In genomic region chr2:111091811-111092211, GRCh38 we compare ENCODE assay signal across 24 cellular contexts. TPM values are rescaled to one million over a fixed set of nuclear protein-coding genes. Genes with fewer than 3 reads are reported as not detected.
DNase-seq lines count a peak whose midpoint lies in the region; ATAC-seq and TF ChIP-seq lines count a peak whose summit lies in the region.
"Had no signal": no experiment of that assay in that cellular context is flagged by ENCODE, and none has a peak within 500 bp of the region (broad histone marks: within the 10 kb centered on the region; RNA-seq: fewer than 3 reads in every experiment).

No MANE protein-coding gene starts in this region.

- H3K9me3 Mint-ChIP-seq in activated T-cell treated with anti-CD3 and anti-CD28 coated beads, Interleukin-2, amount 50 U/mL, for 4 hours = no peaks in the 10 kb centered on the region
- H3K9me3 Mint-ChIP-seq: H9, memory B cell had no signal

- H3K36me3 ChIP-seq in smooth muscle cell (ENCODE audit: low read depth) = no peaks in the 10 kb centered on the region
- H3K36me3 ChIP-seq: spleen, tibial nerve had no signal

- WGBS in smooth muscle cell (ENCODE audit: low lambda C conversion rate) = 90% methylated on average over 3 of the region's 3 CpGs

- no peak overlapping the region for H3K27ac ChIP-seq in smooth muscle cell (ENCODE audit: low read depth)
- H3K27ac ChIP-seq: spleen, tibial nerve had no signal

- peak; percentile 96 for ATAC-seq in activated T-cell treated with anti-CD3 and anti-CD28 coated beads, Interleukin-2, amount 50 U/mL, for 4 hours
- peak; percentile 61 for ATAC-seq in GM18870 (IDR thresholded peaks at IDR 0.05; ENCODE audit: unreplicated experiment)
- ATAC-seq in HG03280 (IDR thresholded peaks at IDR 0.05; ENCODE audit: unreplicated experiment) = peak; percentile 47
- no peak for ATAC-seq in GM19035 (IDR thresholded peaks at IDR 0.05; ENCODE audit: unreplicated experiment)
- ATAC-seq: left lobe of liver, right cardiac atrium had no signal

- H4K20me1 ChIP-seq in smooth muscle cell (ENCODE audit: low read depth) = no peaks in the 10 kb centered on the region

- no peak for TF ChIP-seq CTCF in smooth muscle cell (IDR thresholded peaks at IDR 0.05; ENCODE audit: borderline replicate concordance, insufficient read depth, poor library complexity, severe bottlenecking)

- peaks cover 30% of the 10 kb centered on the region for H3K27me3 Mint-ChIP-seq in activated T-cell treated with anti-CD3 and anti-CD28 coated beads, Interleukin-2, amount 50 U/mL, for 4 hours (ENCODE audit: low read depth)

- no peaks in the 10 kb centered on the region for H3K4me1 ChIP-seq in smooth muscle cell (ENCODE audit: low read depth)
- H3K4me1 ChIP-seq: spleen, tibial nerve had no signal

- DNase-seq in activated T-cell treated with anti-CD3 and anti-CD28 coated beads, Interleukin-2, amount 50 U/mL, for 4 hours = no peak
- no peak for DNase-seq in activated T-cell treated with anti-CD3 and anti-CD28 coated beads, Interleukin-2, amount 50 U/mL, for 1 hour
- peak; percentile 57 for DNase-seq in foreskin melanocyte
- no peak for DNase-seq in smooth muscle cell (lab: John Stamatoyannopoulos, UW; ENCODE audit: unreplicated experiment)
- DNase-seq: ACHN; activated effector memory CD4-positive, alpha-beta T cell treated with anti-CD3 and anti-CD28 coated beads, Interleukin-2, amount 50 U/mL, for 16 hours; amniotic stem cell; effector CD4-positive, alpha-beta T cell; H9; Karpas-422; NCI-H1436; NCI-H2081 treated with DMSO at 0.1 percent for 48 hours; NCI-H446; NCI-H774; posterior cingulate gyrus; right cardiac atrium; RPMI8226; spleen had no signal

- peaks cover 12% of the 10 kb centered on the region for H3K4me1 Mint-ChIP-seq in activated T-cell treated with anti-CD3 and anti-CD28 coated beads, Interleukin-2, amount 50 U/mL, for 4 hours (ENCODE audit: low read depth)
- H3K4me1 Mint-ChIP-seq: H9, memory B cell had no signal

- peaks cover 21% of the 10 kb centered on the region for H3K27me3 ChIP-seq in smooth muscle cell (ENCODE audit: low read depth)
- H3K27me3 ChIP-seq: spleen, tibial nerve had no signal

- no peak overlapping the region for H3K4me3 Mint-ChIP-seq in activated T-cell treated with anti-CD3 and anti-CD28 coated beads, Interleukin-2, amount 50 U/mL, for 4 hours
- H3K4me3 Mint-ChIP-seq: H9, memory B cell had no signal

- no peaks in the 10 kb centered on the region for H3F3A ChIP-seq in smooth muscle cell (ENCODE audit: low read depth)

- H3K36me3 Mint-ChIP-seq in activated T-cell treated with anti-CD3 and anti-CD28 coated beads, Interleukin-2, amount 50 U/mL, for 4 hours (ENCODE audit: insufficient read depth) = no peaks in the 10 kb centered on the region
- H3K36me3 Mint-ChIP-seq: memory B cell had no signal

- H3K9me3 ChIP-seq in smooth muscle cell (replicated peaks; ENCODE audit: low read depth) = no peaks in the 10 kb centered on the region
- H3K9me3 ChIP-seq: spleen, tibial nerve had no signal

- no peak overlapping the region for H2AFZ ChIP-seq in smooth muscle cell (ENCODE audit: low read depth)

- H3K79me2 ChIP-seq in smooth muscle cell (ENCODE audit: low read depth) = no peaks in the 10 kb centered on the region

- no peak overlapping the region for H3K9ac ChIP-seq in smooth muscle cell (ENCODE audit: low read depth)

- H3K4me3 ChIP-seq in smooth muscle cell = no peak overlapping the region
- H3K4me3 ChIP-seq: spleen, tibial nerve had no signal

- no peak overlapping the region for H3K4me2 ChIP-seq in smooth muscle cell

RNA-seq across cellular contexts. Expression of gene BCL2L11, which starts 28.9 kb away (rescaled TPM):
- 10 to 100 TPM; 63.3 to 68.9 (median 65.5) TPM for total RNA-seq in activated T-cell treated with anti-CD3 and anti-CD28 coated beads, Interleukin-2, amount 50 U/mL, for 4 hours
- total RNA-seq in smooth muscle cell = 7.2 and 10.0 TPM in 2 replicates
- polyA plus RNA-seq in smooth muscle cell = 4.9 and 6.6 TPM in 2 replicates
